In the genomic region with DNA sequence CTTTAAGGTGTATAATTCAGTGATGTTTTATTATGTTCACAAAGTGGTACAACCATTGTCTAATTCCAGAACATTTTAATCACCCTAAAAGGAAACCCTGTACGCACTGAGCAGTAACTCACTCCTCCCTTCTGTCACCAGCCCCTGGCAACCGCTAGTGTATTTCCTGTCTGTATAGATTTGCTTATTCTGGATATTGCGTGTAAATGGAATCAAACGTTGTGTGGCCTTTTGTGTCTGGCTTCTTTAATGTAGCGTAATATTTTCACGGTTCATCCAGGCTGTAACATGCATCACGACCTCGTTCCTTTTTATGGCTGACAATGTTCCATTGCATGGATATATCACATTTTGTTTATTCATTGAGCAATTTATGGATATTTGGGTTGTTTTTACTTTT, we compare ENCODE assay signal across 39 cellular contexts.
"Had no signal": no experiment of that assay in that cellular context is flagged by ENCODE, and none has a peak within 500 bp of the region (broad histone marks: within the 10 kb centered on the region; RNA-seq: fewer than 3 reads in every experiment).

No MANE protein-coding gene starts in this region.

- DNase-seq: activated effector memory CD4-positive, alpha-beta T cell treated with anti-CD3 and anti-CD28 coated beads, Interleukin-2, amount 50 U/mL, for 16 hours; activated effector memory CD4-positive, alpha-beta T cell treated with Interleukin-2 at 50 U/mL for 16 hours; activated gamma-delta T cell; activated gamma-delta T cell treated with Interleukin-2 at 50 U/mL for 16 hours; activated naive CD4-positive, alpha-beta T cell treated with anti-CD3 and anti-CD28 coated beads for 36 hours; activated naive CD4-positive, alpha-beta T cell treated with anti-CD3 and anti-CD28 coated beads, Interleukin-2, amount 10 ng/mL, durations not matched to agents 7 days and 5 days; activated naive CD4-positive, alpha-beta T cell treated with anti-CD3 and anti-CD28 coated beads, Interleukin-2, amount 50 U/mL, for 16 hours; activated naive CD4-positive, alpha-beta T cell treated with Interleukin-2 at 50 U/mL for 16 hours; activated naive CD8-positive, alpha-beta T cell treated with anti-CD3 and anti-CD28 coated beads for 36 hours; activated naive CD8-positive, alpha-beta T cell treated with anti-CD3 and anti-CD28 coated beads, Interleukin-2, amount 10 ng/mL, durations not matched to agents 7 days and 5 days; activated naive CD8-positive, alpha-beta T cell treated with anti-CD3 and anti-CD28 coated beads, Interleukin-2, amount 50 U/mL, for 24 hours; activated T-cell treated with anti-CD3 and anti-CD28 coated beads for 4 hours; activated T-cell treated with anti-CD3 and anti-CD28 coated beads, Interleukin-2, amount 50 U/mL, for 1 hour; activated T-cell treated with anti-CD3 and anti-CD28 coated beads, Interleukin-2, amount 50 U/mL, for 24 hours; activated T-cell treated with anti-CD3 and anti-CD28 coated beads, Interleukin-2, amount 50 U/mL, for 4 hours; activated T-cell treated with anti-CD3 and anti-CD28 coated beads, Interleukin-2, amount 50 U/mL, for 48 hours; activated T-cell treated with anti-CD3 and anti-CD28 coated beads, Interleukin-2, amount 50 U/mL, for 72 hours; adrenal gland; amniotic stem cell; amygdala; anterior cingulate cortex; aorta; body of pancreas; brain microvascular endothelial cell; caudate nucleus; central memory CD4-positive, alpha-beta T cell; cerebellar nuclear complex had no signal

- H3K9me3 Mint-ChIP-seq: central memory CD8-positive, alpha-beta T cell had no signal

- H3K27me3 Mint-ChIP-seq: activated naive CD4-positive, alpha-beta T cell treated with anti-CD3 and anti-CD28 coated beads, Interleukin-2, amount 10 ng/mL, durations not matched to agents 7 days and 5 days; brain had no signal

- H3K4me3 Mint-ChIP-seq: activated naive CD4-positive, alpha-beta T cell treated with anti-CD3 and anti-CD28 coated beads for 36 hours; activated naive CD4-positive, alpha-beta T cell treated with anti-CD3 and anti-CD28 coated beads, Interleukin-2, amount 10 ng/mL, durations not matched to agents 7 days and 5 days; activated naive CD4-positive, alpha-beta T cell treated with anti-CD3 and anti-CD28 coated beads, Interleukin-2, amount 50 U/mL, for 24 hours; activated naive CD8-positive, alpha-beta T cell; activated naive CD8-positive, alpha-beta T cell treated with anti-CD3 and anti-CD28 coated beads for 36 hours; activated naive CD8-positive, alpha-beta T cell treated with anti-CD3 and anti-CD28 coated beads, Interleukin-2, amount 10 ng/mL, durations not matched to agents 7 days and 5 days; activated naive CD8-positive, alpha-beta T cell treated with anti-CD3 and anti-CD28 coated beads, Interleukin-2, amount 50 U/mL, for 24 hours; activated T-cell treated with anti-CD3 and anti-CD28 coated beads, Interleukin-2, amount 50 U/mL, for 24 hours; activated T-cell treated with anti-CD3 and anti-CD28 coated beads, Interleukin-2, amount 50 U/mL, for 4 hours; activated T-cell treated with anti-CD3 and anti-CD28 coated beads, Interleukin-2, amount 50 U/mL, for 72 hours; activated T-helper 1 cell treated with anti-CD3 and anti-CD28 coated beads, Interleukin-12 subunit alpha, Interleukin-12 subunit beta, Interleukin-2, Interleukin-4 antibody, amounts not matched to agents 30 ng/mL and 10 ng/mL and 1 ng/mL, durations not matched to agents 14 hours and 24 hours and 36 hours; activated T-helper 17 cell treated with anti-CD3 and anti-CD28 coated beads, Interleukin-2, amount 50 U/mL, for 72 hours; central memory CD8-positive, alpha-beta T cell had no signal

- H3K27ac Mint-ChIP-seq: activated naive CD4-positive, alpha-beta T cell treated with anti-CD3 and anti-CD28 coated beads for 36 hours; activated naive CD4-positive, alpha-beta T cell treated with anti-CD3 and anti-CD28 coated beads, Interleukin-2, amount 10 ng/mL, durations not matched to agents 7 days and 5 days; activated naive CD4-positive, alpha-beta T cell treated with anti-CD3 and anti-CD28 coated beads, Interleukin-2, amount 50 U/mL, for 24 hours; activated naive CD4-positive, alpha-beta T cell treated with anti-CD3 and anti-CD28 coated beads, Interleukin-2, amount 50 U/mL, for 72 hours; activated naive CD8-positive, alpha-beta T cell; activated naive CD8-positive, alpha-beta T cell treated with anti-CD3 and anti-CD28 coated beads for 36 hours; activated naive CD8-positive, alpha-beta T cell treated with anti-CD3 and anti-CD28 coated beads, Interleukin-2, amount 10 ng/mL, durations not matched to agents 7 days and 5 days; activated naive CD8-positive, alpha-beta T cell treated with anti-CD3 and anti-CD28 coated beads, Interleukin-2, amount 50 U/mL, for 24 hours; activated T-cell treated with anti-CD3 and anti-CD28 coated beads, Interleukin-2, amount 50 U/mL, for 24 hours; activated T-cell treated with anti-CD3 and anti-CD28 coated beads, Interleukin-2, amount 50 U/mL, for 72 hours; activated T-helper 1 cell treated with anti-CD3 and anti-CD28 coated beads, Interleukin-12 subunit alpha, Interleukin-12 subunit beta, Interleukin-2, Interleukin-4 antibody, amounts not matched to agents 30 ng/mL and 10 ng/mL and 1 ng/mL, durations not matched to agents 14 hours and 24 hours and 36 hours; activated T-helper 17 cell treated with anti-CD3 and anti-CD28 coated beads, Interleukin-2, amount 50 U/mL, for 72 hours; activated T-helper 2 cell treated with anti-CD3 and anti-CD28 coated beads, Interferon-gamma antibody, Interleukin-2, Interleukin-4, amounts not matched to agents 10 μg/mL and 5 μg/mL and 100 μg/mL, durations not matched to agents 14 hours and 24 hours and 36 hours had no signal

- FAIRE-seq: bronchial epithelial cell had no signal

- H3K4me1 ChIP-seq: adrenal gland, ascending aorta, body of pancreas, breast epithelium had no signal

- H3K9me3 ChIP-seq: body of pancreas had no signal

- H3K27ac ChIP-seq: adrenal gland, ascending aorta, body of pancreas, brain microvascular endothelial cell, breast epithelium, cardiac muscle cell had no signal

- H3K27me3 ChIP-seq: ascending aorta, body of pancreas, brain microvascular endothelial cell had no signal

- H3K4me1 Mint-ChIP-seq: activated naive CD4-positive, alpha-beta T cell treated with anti-CD3 and anti-CD28 coated beads, Interleukin-2, amount 10 ng/mL, durations not matched to agents 7 days and 5 days; activated naive CD8-positive, alpha-beta T cell treated with anti-CD3 and anti-CD28 coated beads for 36 hours; activated naive CD8-positive, alpha-beta T cell treated with anti-CD3 and anti-CD28 coated beads, Interleukin-2, amount 10 ng/mL, durations not matched to agents 7 days and 5 days; activated naive CD8-positive, alpha-beta T cell treated with anti-CD3 and anti-CD28 coated beads, Interleukin-2, amount 50 U/mL, for 24 hours; activated T-helper 17 cell treated with anti-CD3 and anti-CD28 coated beads, Interleukin-2, amount 50 U/mL, for 72 hours; central memory CD8-positive, alpha-beta T cell had no signal

- H3K4me3 ChIP-seq: adrenal gland, ascending aorta, body of pancreas, breast epithelium, cardiac muscle cell had no signal

- H3K36me3 ChIP-seq: adrenal gland, brain microvascular endothelial cell, breast epithelium had no signal
